ENCODE assay signal across 1 cellular context in genomic region chr19:36072081-36072480, GRCh38.
TF ChIP-seq lines count a peak whose summit lies in the region.

No MANE protein-coding gene starts in this region.

TF ChIP-seq in HEK293, 187 proteins besides CTCF, POLR2A, EP300 and RAD21:
- TF ChIP-seq ZIC2 (tag by site-specific recombination; IDR thresholded peaks at IDR 0.05), result peak; percentile 53
- TF ChIP-seq ZBTB11 (tag by site-specific recombination; conservative IDR thresholded peaks at IDR 0.05; ENCODE audit: low read depth), result no peak
- no peak for TF ChIP-seq BCL11A (tag by site-specific recombination; IDR thresholded peaks at IDR 0.05; ENCODE audit: low read depth)
- no peak for TF ChIP-seq ZNF19 (tag by site-specific recombination; IDR thresholded peaks at IDR 0.05; ENCODE audit: low read depth)
- no peak for TF ChIP-seq MYNN (tag by site-specific recombination; IDR thresholded peaks at IDR 0.05; ENCODE audit: borderline replicate concordance)
- no peak for TF ChIP-seq ZNF202 (tag by site-specific recombination; IDR thresholded peaks at IDR 0.05; ENCODE audit: borderline replicate concordance)
- TF ChIP-seq ZNF623 (tag by site-specific recombination; IDR thresholded peaks at IDR 0.05), result no peak
- TF ChIP-seq ZSCAN30 (tag by site-specific recombination; IDR thresholded peaks at IDR 0.05), result no peak
TF ChIP-seq in HEK293: peak in this region for 1.
